Comparison of ENCODE assay signal across 1 cellular context in the genomic region with DNA sequence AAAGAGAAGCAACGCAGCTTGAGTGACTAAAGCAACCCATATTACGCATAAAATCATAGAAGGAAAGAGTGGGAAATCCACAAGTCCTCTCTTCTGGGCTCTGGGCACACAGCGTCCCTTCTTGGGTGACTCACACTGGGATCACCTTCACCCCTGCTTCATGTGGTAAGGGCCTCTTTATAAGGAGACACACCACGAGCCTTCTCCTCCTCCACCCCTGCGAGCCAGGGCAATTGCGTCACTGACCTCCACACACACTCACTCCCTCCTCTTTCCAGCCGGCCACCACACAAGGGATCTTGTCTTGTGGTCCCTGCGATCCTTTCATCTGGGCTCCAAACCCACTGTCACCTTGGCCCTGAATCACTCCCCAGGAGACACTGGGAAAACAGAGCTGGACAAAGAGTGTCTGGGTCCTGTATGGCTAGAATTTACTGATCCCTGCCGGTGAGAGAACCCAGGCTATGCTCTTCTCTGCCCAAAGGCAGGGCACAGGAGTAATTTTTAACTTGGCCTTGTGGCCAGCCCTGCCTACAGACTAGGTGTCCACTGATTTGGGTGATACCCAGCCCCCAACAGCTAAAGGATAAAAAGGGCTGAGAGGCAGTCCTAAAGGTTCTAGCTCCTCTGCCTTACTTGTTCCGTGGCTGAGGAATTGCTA.
A peak's percentile ranks its signal among the peaks of the same experiment; 100 is the strongest.
TF ChIP-seq lines count a peak whose summit lies in the region.

No MANE protein-coding gene starts in this region.

TF ChIP-seq in HepG2, 621 proteins besides CTCF, POLR2A, EP300 and RAD21 (continued from another document):
- TF ChIP-seq, protein P1, sequence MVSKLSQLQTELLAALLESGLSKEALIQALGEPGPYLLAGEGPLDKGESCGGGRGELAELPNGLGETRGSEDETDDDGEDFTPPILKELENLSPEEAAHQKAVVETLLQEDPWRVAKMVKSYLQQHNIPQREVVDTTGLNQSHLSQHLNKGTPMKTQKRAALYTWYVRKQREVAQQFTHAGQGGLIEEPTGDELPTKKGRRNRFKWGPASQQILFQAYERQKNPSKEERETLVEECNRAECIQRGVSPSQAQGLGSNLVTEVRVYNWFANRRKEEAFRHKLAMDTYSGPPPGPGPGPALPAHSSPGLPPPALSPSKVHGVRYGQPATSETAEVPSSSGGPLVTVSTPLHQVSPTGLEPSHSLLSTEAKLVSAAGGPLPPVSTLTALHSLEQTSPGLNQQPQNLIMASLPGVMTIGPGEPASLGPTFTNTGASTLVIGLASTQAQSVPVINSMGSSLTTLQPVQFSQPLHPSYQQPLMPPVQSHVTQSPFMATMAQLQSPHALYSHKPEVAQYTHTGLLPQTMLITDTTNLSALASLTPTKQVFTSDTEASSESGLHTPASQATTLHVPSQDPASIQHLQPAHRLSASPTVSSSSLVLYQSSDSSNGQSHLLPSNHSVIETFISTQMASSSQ (IDR thresholded peaks at IDR 0.05; ENCODE audit: low read depth), result 0 out of 2 replicates have a peak, but pooled peaks have one; percentile 8
- TF ChIP-seq, protein P1 (CRISPR knock-in tag; IDR thresholded peaks at IDR 0.05; ENCODE audit: borderline replicate concordance), result peak; percentile 46; the same call in 1 of the 2 replicates
- peak; percentile 44; the same call in 1 of the 2 replicates for TF ChIP-seq TGIF2 (CRISPR knock-in tag; IDR thresholded peaks at IDR 0.05)
- TF ChIP-seq, protein P2, sequence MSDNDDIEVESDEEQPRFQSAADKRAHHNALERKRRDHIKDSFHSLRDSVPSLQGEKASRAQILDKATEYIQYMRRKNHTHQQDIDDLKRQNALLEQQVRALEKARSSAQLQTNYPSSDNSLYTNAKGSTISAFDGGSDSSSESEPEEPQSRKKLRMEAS (IDR thresholded peaks at IDR 0.05), result 0 out of 2 replicates have a peak, but pooled peaks have one; percentile 51
- no peak for TF ChIP-seq BHLHE40 (IDR thresholded peaks at IDR 0.05; ENCODE audit: low read length)
- TF ChIP-seq CBFB (CRISPR knock-in tag; IDR thresholded peaks at IDR 0.05), result 0 out of 2 replicates have a peak, but pooled peaks have one; percentile 40
- TF ChIP-seq, protein P3, sequence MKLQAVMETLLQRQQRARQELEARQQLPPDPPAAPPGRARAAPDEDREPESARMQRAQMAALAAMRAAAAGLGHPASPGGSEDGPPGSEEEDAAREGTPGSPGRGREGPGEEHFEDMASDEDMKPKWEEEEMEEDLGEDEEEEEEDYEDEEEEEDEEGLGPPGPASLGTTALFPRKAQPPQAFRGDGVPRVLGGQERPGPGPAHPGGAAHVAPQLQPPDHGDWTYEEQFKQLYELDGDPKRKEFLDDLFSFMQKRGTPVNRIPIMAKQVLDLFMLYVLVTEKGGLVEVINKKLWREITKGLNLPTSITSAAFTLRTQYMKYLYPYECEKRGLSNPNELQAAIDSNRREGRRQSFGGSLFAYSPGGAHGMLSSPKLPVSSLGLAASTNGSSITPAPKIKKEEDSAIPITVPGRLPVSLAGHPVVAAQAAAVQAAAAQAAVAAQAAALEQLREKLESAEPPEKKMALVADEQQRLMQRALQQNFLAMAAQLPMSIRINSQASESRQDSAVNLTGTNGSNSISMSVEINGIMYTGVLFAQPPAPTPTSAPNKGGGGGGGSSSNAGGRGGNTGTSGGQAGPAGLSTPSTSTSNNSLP (IDR thresholded peaks at IDR 0.05; ENCODE audit: low read depth, low read length), result no peak
- peak; percentile 49; the same call in 1 of the 2 replicates for TF ChIP-seq SAP130 (CRISPR knock-in tag; IDR thresholded peaks at IDR 0.05; ENCODE audit: low read depth)
- TF ChIP-seq CBX5 (CRISPR knock-in tag; IDR thresholded peaks at IDR 0.05; ENCODE audit: borderline replicate concordance), result peak; percentile 60; the same call in 1 of the 2 replicates
- TF ChIP-seq, protein P4, sequence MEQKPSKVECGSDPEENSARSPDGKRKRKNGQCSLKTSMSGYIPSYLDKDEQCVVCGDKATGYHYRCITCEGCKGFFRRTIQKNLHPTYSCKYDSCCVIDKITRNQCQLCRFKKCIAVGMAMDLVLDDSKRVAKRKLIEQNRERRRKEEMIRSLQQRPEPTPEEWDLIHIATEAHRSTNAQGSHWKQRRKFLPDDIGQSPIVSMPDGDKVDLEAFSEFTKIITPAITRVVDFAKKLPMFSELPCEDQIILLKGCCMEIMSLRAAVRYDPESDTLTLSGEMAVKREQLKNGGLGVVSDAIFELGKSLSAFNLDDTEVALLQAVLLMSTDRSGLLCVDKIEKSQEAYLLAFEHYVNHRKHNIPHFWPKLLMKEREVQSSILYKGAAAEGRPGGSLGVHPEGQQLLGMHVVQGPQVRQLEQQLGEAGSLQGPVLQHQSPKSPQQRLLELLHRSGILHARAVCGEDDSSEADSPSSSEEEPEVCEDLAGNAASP (CRISPR knock-in tag; IDR thresholded peaks at IDR 0.05; ENCODE audit: borderline replicate concordance), result peak; percentile 61; the same call in 1 of the 2 replicates
- peak; percentile 85 for TF ChIP-seq CEBPG (CRISPR knock-in tag; IDR thresholded peaks at IDR 0.05)
- TF ChIP-seq SKI (IDR thresholded peaks at IDR 0.05; ENCODE audit: partially characterized antibody), result peak; percentile 41
- 0 out of 2 replicates have a peak, but pooled peaks have one; percentile 24 for TF ChIP-seq NFIC (IDR thresholded peaks at IDR 0.05; ENCODE audit: low read length)
- no peak for TF ChIP-seq HES4 (CRISPR knock-in tag; IDR thresholded peaks at IDR 0.05; ENCODE audit: borderline replicate concordance)
- TF ChIP-seq, protein P5, sequence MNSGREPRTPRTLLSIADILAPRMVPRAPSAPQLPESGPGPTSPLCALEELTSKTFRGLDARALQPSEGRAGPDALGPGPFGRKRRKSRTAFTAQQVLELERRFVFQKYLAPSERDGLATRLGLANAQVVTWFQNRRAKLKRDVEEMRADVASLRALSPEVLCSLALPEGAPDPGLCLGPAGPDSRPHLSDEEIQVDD (CRISPR knock-in tag; IDR thresholded peaks at IDR 0.05; ENCODE audit: borderline replicate concordance), result no peak
- peak; percentile 65; the same call in 1 of the 2 replicates for TF ChIP-seq HMG20A (CRISPR knock-in tag; IDR thresholded peaks at IDR 0.05; ENCODE audit: borderline replicate concordance)
- TF ChIP-seq PHF21A (CRISPR knock-in tag; IDR thresholded peaks at IDR 0.05), result peak; percentile 37; the same call in 1 of the 2 replicates
- no peak for TF ChIP-seq KLF11 (CRISPR knock-in tag; IDR thresholded peaks at IDR 0.05)
- no peak for TF ChIP-seq NR3C1 (CRISPR knock-in tag; IDR thresholded peaks at IDR 0.05)
- TF ChIP-seq ZFY (CRISPR knock-in tag; IDR thresholded peaks at IDR 0.05), result no peak
- no peak for TF ChIP-seq PRMT3 (CRISPR knock-in tag; IDR thresholded peaks at IDR 0.05; ENCODE audit: borderline replicate concordance, low read depth)
- peak; percentile 84 for TF ChIP-seq FOSL2 (CRISPR knock-in tag; IDR thresholded peaks at IDR 0.05)
- no peak for TF ChIP-seq ZNF282 (IDR thresholded peaks at IDR 0.05; ENCODE audit: partially characterized antibody)
- TF ChIP-seq, protein P6, sequence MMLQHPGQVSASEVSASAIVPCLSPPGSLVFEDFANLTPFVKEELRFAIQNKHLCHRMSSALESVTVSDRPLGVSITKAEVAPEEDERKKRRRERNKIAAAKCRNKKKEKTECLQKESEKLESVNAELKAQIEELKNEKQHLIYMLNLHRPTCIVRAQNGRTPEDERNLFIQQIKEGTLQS (CRISPR knock-in tag; IDR thresholded peaks at IDR 0.05), result peak; percentile 79
- TF ChIP-seq CEBPB (IDR thresholded peaks at IDR 0.05; ENCODE audit: borderline replicate concordance, low read depth, low read length), result peak; percentile 91
- peak; percentile 40 for TF ChIP-seq HOXA3 (CRISPR knock-in tag; IDR thresholded peaks at IDR 0.05)
- TF ChIP-seq, protein P7, sequence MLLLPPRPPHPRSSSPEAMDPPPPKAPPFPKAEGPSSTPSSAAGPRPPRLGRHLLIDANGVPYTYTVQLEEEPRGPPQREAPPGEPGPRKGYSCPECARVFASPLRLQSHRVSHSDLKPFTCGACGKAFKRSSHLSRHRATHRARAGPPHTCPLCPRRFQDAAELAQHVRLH (CRISPR knock-in tag; IDR thresholded peaks at IDR 0.05; ENCODE audit: borderline replicate concordance, low read depth), result 0 out of 2 replicates have a peak, but pooled peaks have one; percentile 48
- no peak for TF ChIP-seq RFX3 (CRISPR knock-in tag; IDR thresholded peaks at IDR 0.05)
- TF ChIP-seq, protein P8, sequence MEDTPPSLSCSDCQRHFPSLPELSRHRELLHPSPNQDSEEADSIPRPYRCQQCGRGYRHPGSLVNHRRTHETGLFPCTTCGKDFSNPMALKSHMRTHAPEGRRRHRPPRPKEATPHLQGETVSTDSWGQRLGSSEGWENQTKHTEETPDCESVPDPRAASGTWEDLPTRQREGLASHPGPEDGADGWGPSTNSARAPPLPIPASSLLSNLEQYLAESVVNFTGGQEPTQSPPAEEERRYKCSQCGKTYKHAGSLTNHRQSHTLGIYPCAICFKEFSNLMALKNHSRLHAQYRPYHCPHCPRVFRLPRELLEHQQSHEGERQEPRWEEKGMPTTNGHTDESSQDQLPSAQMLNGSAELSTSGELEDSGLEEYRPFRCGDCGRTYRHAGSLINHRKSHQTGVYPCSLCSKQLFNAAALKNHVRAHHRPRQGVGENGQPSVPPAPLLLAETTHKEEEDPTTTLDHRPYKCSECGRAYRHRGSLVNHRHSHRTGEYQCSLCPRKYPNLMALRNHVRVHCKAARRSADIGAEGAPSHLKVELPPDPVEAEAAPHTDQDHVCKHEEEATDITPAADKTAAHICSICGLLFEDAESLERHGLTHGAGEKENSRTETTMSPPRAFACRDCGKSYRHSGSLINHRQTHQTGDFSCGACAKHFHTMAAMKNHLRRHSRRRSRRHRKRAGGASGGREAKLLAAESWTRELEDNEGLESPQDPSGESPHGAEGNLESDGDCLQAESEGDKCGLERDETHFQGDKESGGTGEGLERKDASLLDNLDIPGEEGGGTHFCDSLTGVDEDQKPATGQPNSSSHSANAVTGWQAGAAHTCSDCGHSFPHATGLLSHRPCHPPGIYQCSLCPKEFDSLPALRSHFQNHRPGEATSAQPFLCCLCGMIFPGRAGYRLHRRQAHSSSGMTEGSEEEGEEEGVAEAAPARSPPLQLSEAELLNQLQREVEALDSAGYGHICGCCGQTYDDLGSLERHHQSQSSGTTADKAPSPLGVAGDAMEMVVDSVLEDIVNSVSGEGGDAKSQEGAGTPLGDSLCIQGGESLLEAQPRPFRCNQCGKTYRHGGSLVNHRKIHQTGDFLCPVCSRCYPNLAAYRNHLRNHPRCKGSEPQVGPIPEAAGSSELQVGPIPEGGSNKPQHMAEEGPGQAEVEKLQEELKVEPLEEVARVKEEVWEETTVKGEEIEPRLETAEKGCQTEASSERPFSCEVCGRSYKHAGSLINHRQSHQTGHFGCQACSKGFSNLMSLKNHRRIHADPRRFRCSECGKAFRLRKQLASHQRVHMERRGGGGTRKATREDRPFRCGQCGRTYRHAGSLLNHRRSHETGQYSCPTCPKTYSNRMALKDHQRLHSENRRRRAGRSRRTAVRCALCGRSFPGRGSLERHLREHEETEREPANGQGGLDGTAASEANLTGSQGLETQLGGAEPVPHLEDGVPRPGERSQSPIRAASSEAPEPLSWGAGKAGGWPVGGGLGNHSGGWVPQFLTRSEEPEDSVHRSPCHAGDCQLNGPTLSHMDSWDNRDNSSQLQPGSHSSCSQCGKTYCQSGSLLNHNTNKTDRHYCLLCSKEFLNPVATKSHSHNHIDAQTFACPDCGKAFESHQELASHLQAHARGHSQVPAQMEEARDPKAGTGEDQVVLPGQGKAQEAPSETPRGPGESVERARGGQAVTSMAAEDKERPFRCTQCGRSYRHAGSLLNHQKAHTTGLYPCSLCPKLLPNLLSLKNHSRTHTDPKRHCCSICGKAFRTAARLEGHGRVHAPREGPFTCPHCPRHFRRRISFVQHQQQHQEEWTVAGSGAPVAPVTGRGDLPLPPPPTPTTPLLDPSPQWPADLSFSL (CRISPR knock-in tag; IDR thresholded peaks at IDR 0.05), result no peak
- TF ChIP-seq YY1 (IDR thresholded peaks at IDR 0.05; ENCODE audit: insufficient read depth, insufficient replicate concordance, low read depth, low read length), result no peak
- no peak for TF ChIP-seq ARHGAP35 (CRISPR knock-in tag; IDR thresholded peaks at IDR 0.05; ENCODE audit: borderline replicate concordance)
- TF ChIP-seq ZNF670 (CRISPR knock-in tag; IDR thresholded peaks at IDR 0.05; ENCODE audit: borderline replicate concordance), result 0 out of 2 replicates have a peak, but pooled peaks have one; percentile 28
- 0 out of 2 replicates have a peak, but pooled peaks have one; percentile 10 for TF ChIP-seq FOXA3 (CRISPR knock-in tag; IDR thresholded peaks at IDR 0.05)
- TF ChIP-seq ZNF331 (CRISPR knock-in tag; IDR thresholded peaks at IDR 0.05), result peak; percentile 43; the same call in 1 of the 2 replicates
- TF ChIP-seq ZNF350 (CRISPR knock-in tag; IDR thresholded peaks at IDR 0.05; ENCODE audit: borderline replicate concordance, low read depth), result peak; percentile 26; the same call in 1 of the 2 replicates
- TF ChIP-seq ZSCAN25 (CRISPR knock-in tag; IDR thresholded peaks at IDR 0.05), result peak; percentile 98
- no peak for TF ChIP-seq ZNF501 (CRISPR knock-in tag; IDR thresholded peaks at IDR 0.05)
